ENCODE assay signal across 8 cellular contexts in the genomic region with DNA sequence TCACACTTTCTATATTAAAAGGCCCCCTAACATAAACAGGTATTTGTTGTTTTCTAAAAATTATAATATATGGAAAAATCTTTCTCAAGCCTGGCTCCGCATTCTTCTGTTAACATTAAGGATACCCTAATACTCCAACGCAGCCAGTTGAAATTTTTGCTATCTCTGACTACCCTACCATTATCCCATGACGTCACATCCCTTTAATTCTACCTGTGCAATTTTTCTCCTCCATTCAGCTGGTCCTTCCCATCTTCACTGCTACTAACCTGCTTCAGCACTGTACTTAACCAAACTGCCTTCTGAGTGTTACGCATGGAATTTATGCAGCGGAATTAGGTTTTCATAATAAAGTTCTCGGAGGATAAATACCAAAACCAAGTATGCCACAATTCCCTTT. TPM values are rescaled to one million over a fixed set of nuclear protein-coding genes. Genes with fewer than 3 reads are reported as not detected.
DNase-seq lines count a peak whose midpoint lies in the region; ATAC-seq and TF ChIP-seq lines count a peak whose summit lies in the region.

No MANE protein-coding gene starts in this region.

- in situ Hi-C loops in HAP-1 (cut with MboI; ENCODE audit: low sequenced_read_pairs) = no loop called here

- ATAC-seq in T-helper 17 cell (no peak), esophagus mucosa (no peak), HG03571 (IDR thresholded peaks at IDR 0.05; ENCODE audit: unreplicated experiment) (no peak)

- H3K27me3 ChIP-seq in HAP-1 (ENCODE audit: low read depth) = no peaks in the 10 kb centered on the region

- peaks cover 18% of the 10 kb centered on the region for H3K36me3 ChIP-seq in HAP-1 (replicated peaks)

- peaks cover 17% of the 10 kb centered on the region for H3K4me1 Mint-ChIP-seq in T-helper 17 cell
- peaks cover 8% of the 10 kb centered on the region for H3K4me1 Mint-ChIP-seq in glutamatergic neuron (ENCODE audit: low read depth, unreplicated experiment)

- no peaks in the 10 kb centered on the region for H3K9me3 ChIP-seq in HAP-1
- no peaks in the 10 kb centered on the region for H3K9me3 ChIP-seq in T-helper 17 cell (ENCODE audit: control insufficient read depth, low read length, poor library complexity, severe bottlenecking)

- DNase-seq in HAP-1 (ENCODE audit: low spot score in 2 of 2) (no peak), T-helper 17 cell (no peak), glutamatergic neuron (no peak), GOT3 (lab: John Stamatoyannopoulos, UW) (no peak), middle frontal gyrus (ENCODE audit: extremely low spot score, low spot score) (no peak)

- H3K27ac Mint-ChIP-seq in T-helper 17 cell (peak overlapping the region; percentile 95), glutamatergic neuron (ENCODE audit: unreplicated experiment) (peak overlapping the region; percentile 99)

- no peak for TF ChIP-seq CTCF in glutamatergic neuron (IDR thresholded peaks at IDR 0.05; ENCODE audit: partially characterized antibody, unreplicated experiment)

- peaks cover 4% of the 10 kb centered on the region for H3K4me1 ChIP-seq in HAP-1

- peak overlapping the region; percentile 95 for H3K4me3 Mint-ChIP-seq in T-helper 17 cell
- H3K4me3 Mint-ChIP-seq in glutamatergic neuron (ENCODE audit: unreplicated experiment) = peak overlapping the region; percentile 99

- peak overlapping the region in 8 of 21 experiments; percentile 75 to 92 (median 86) for H3K27ac ChIP-seq in skin epidermis

- peaks cover 10% of the 10 kb centered on the region for H3K9me3 Mint-ChIP-seq in glutamatergic neuron (ENCODE audit: unreplicated experiment)

- H3K27me3 Mint-ChIP-seq in T-helper 17 cell (no peaks in the 10 kb centered on the region), glutamatergic neuron (ENCODE audit: unreplicated experiment) (peaks cover 3% of the 10 kb centered on the region)

- no peaks in the 10 kb centered on the region for H3K36me3 Mint-ChIP-seq in T-helper 17 cell (ENCODE audit: low read depth)
- no peaks in the 10 kb centered on the region for H3K36me3 Mint-ChIP-seq in glutamatergic neuron (ENCODE audit: unreplicated experiment)

- H3K4me3 ChIP-seq in HAP-1 (peak overlapping the region; percentile 99), skin epidermis (peak overlapping the region; percentile 58 to 77 (median 74))

RNA-seq across cellular contexts. Expression of a gene that starts 1.0 kb away (rescaled TPM):
- total RNA-seq in T-helper 17 cell (10 to 100 TPM; 13.0 to 15.8 TPM), glutamatergic neuron (ENCODE audit: unreplicated experiment) (28.8 TPM), esophagus mucosa (16.7 TPM)

RNA-seq across cellular contexts. Expression of a gene that starts 19.4 kb away (rescaled TPM):
- total RNA-seq in T-helper 17 cell (1 to 10 TPM; 3.7 to 5.1 TPM), glutamatergic neuron (ENCODE audit: unreplicated experiment) (7.3 TPM), esophagus mucosa (5.9 TPM)
